Comparison of ENCODE assay signal across 11 cellular contexts in the genomic region with DNA sequence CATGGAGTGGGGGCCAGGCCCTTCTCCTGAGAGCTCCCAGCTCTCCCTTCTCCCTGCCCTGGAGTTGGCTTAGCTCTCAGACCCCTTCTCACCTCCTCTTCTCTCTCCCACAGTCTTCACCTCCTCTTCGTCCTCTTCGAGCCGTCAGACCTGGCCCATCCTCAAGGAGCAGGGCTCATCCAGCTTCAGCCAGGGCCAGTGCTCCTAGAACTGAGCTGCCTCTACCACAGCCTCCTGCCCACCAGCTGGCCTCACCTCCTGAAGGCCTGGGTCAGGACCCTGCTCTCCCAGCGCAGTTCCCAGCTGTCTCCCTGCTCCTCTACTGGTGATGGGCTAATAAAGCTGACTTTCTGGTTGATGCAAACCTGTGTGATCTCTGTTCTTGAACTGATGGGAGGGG. TPM values are rescaled to one million over a fixed set of nuclear protein-coding genes. Genes with fewer than 3 reads are reported as not detected.
A peak's percentile ranks its signal among the peaks of the same experiment; 100 is the strongest.
DNase-seq lines count a peak whose midpoint lies in the region; ATAC-seq, FAIRE-seq and TF ChIP-seq lines count a peak whose summit lies in the region.
"Not testable (repeated sequence)": the region's sequence is repeated elsewhere in the genome, so short reads cannot be mapped to it uniquely, and the experiment has no call there.
"Had no signal": no experiment of that assay in that cellular context is flagged by ENCODE, and none has a peak within 500 bp of the region (broad histone marks: within the 10 kb centered on the region; RNA-seq: fewer than 3 reads in every experiment).

No MANE protein-coding gene starts in this region.

- DNase-seq in A549 (ENCODE audit: low read depth in 1 of 2, low spot score in 1 of 2); right cardiac atrium; lower lobe of right lung; stimulated activated effector memory CD8-positive, alpha-beta T cell treated with anti-CD3 and anti-CD28 coated beads, Interleukin-12 subunit alpha, Interleukin-12 subunit beta, amount 100 ng/mL, for 72 hours (ENCODE audit: low spot score in 2 of 2); upper lobe of right lung: not testable (repeated sequence)

- H3K4me1 ChIP-seq in A549; right cardiac atrium (ENCODE audit: control insufficient read depth, insufficient read depth, low read length); lower lobe of right lung; upper lobe of right lung: not testable (repeated sequence)

- not testable (repeated sequence) for H3K36me3 Mint-ChIP-seq in stimulated activated effector memory CD8-positive, alpha-beta T cell treated with anti-CD3 and anti-CD28 coated beads, Interleukin-12 subunit alpha, Interleukin-12 subunit beta, amount 100 ng/mL, for 72 hours

- H3K4me2 ChIP-seq in A549: not testable (repeated sequence)

- FAIRE-seq in A549 (lab: Jason Lieb, UNC): not testable (repeated sequence)

- CTCF ChIA-PET in A549 (lab: Yijun Ruan, JAX): not testable (repeated sequence)

- not testable (repeated sequence) for H3K4me1 Mint-ChIP-seq in stimulated activated effector memory CD8-positive, alpha-beta T cell treated with anti-CD3 and anti-CD28 coated beads, Interleukin-12 subunit alpha, Interleukin-12 subunit beta, amount 100 ng/mL, for 72 hours

- POLR2A ChIA-PET in A549 (lab: Yijun Ruan, JAX): not testable (repeated sequence)

- TF ChIP-seq EP300 in A549 (IDR thresholded peaks at IDR 0.05): not testable (repeated sequence)

- WGBS in A549 (ENCODE audit: missing lambda C conversion rate): 88% methylated on average over 1 of the region's 4 CpGs
- WGBS in right cardiac atrium: 62% methylated on average over 1 of the region's 4 CpGs

- H3K4me3 Mint-ChIP-seq in stimulated activated effector memory CD8-positive, alpha-beta T cell treated with anti-CD3 and anti-CD28 coated beads, Interleukin-12 subunit alpha, Interleukin-12 subunit beta, amount 100 ng/mL, for 72 hours: not testable (repeated sequence)

- H3K9me3 ChIP-seq in A549; right cardiac atrium (ENCODE audit: control insufficient read depth, low read length); lower lobe of right lung; upper lobe of right lung: not testable (repeated sequence)

- not testable (repeated sequence) for TF ChIP-seq CTCF in A549 (IDR thresholded peaks at IDR 0.05); lower lobe of right lung (IDR thresholded peaks at IDR 0.05); upper lobe of right lung (IDR thresholded peaks at IDR 0.05)

- not testable (repeated sequence) for H3K9me3 Mint-ChIP-seq in stimulated activated effector memory CD8-positive, alpha-beta T cell treated with anti-CD3 and anti-CD28 coated beads, Interleukin-12 subunit alpha, Interleukin-12 subunit beta, amount 100 ng/mL, for 72 hours

- ATAC-seq in A549 (peak; percentile 19 to 59), SK-N-SH treated with all-trans-retinoic acid at 6 μM for 48 hours (peak; percentile 30), right cardiac atrium (peak; percentile 28 to 29), lower lobe of right lung (peak; percentile 7 to 31), upper lobe of right lung (peak; percentile 10)
- ATAC-seq in stimulated activated effector memory CD8-positive, alpha-beta T cell treated with anti-CD3 and anti-CD28 coated beads, Interleukin-12 subunit alpha, Interleukin-12 subunit beta, amount 100 ng/mL, for 72 hours: peak; percentile 42

- not testable (repeated sequence) for H3K4me3 ChIP-seq in A549; right cardiac atrium (ENCODE audit: low read length); lower lobe of right lung; upper lobe of right lung

- not testable (repeated sequence) for H3K27me3 ChIP-seq in right cardiac atrium (ENCODE audit: control insufficient read depth, insufficient read depth); lower lobe of right lung (ENCODE audit: low read depth); upper lobe of right lung

- TF ChIP-seq POLR2A in A549 (IDR thresholded peaks at IDR 0.05; ENCODE audit: low read length): not testable (repeated sequence)

- H3K27ac ChIP-seq in A549; right cardiac atrium (ENCODE audit: low read length); lower lobe of right lung; upper lobe of right lung: not testable (repeated sequence)

- intact Hi-C loops in right cardiac atrium (cut with DNase I); lower lobe of right lung (cut with DNase I); upper lobe of right lung (cut with DNase I): not testable (repeated sequence)

- H3K36me3 ChIP-seq in lower lobe of right lung, upper lobe of right lung: not testable (repeated sequence)

- not testable (repeated sequence) for TF ChIP-seq RAD21 in A549 (conservative IDR thresholded peaks at IDR 0.05 in 1 of 2, IDR thresholded peaks at IDR 0.05 in 1 of 2)

- not testable (repeated sequence) for H3K27ac Mint-ChIP-seq in stimulated activated effector memory CD8-positive, alpha-beta T cell treated with anti-CD3 and anti-CD28 coated beads, Interleukin-12 subunit alpha, Interleukin-12 subunit beta, amount 100 ng/mL, for 72 hours

RNA-seq across cellular contexts. Expression of a gene that starts 34.1 kb away (rescaled TPM):
- polyA plus RNA-seq in A549 (2011; rRNA removed): not detected in 2 replicates
- not detected in 2 replicates for polyA plus RNA-seq in A549 (2012; cell fraction: cytosol; rRNA removed)
- polyA plus RNA-seq in A549 (2012; cell fraction: nucleus; rRNA removed): not detected in 2 replicates
- polyA plus RNA-seq in A549 (2017; fragmentation: RNase III; extraction: RNeasy Plus Mini Kit Qiagen cat#74134 plus additional on column Dnase treatment): not detected in 3 replicates
- polyA minus RNA-seq in A549 (2011; rRNA and poly(A)+ RNA removed): not detected in 2 replicates
- total RNA-seq in right cardiac atrium: under 1 TPM in 1 of 4 donors, not detected in 3; 0.20 TPM
- polyA plus RNA-seq in right cardiac atrium: not detected
- 0.47 TPM for total RNA-seq in lower lobe of right lung
- total RNA-seq in upper lobe of right lung: not detected
- total RNA-seq: CD4-positive, alpha-beta T cell; CD8-positive, alpha-beta memory T cell; GM23248; H1; H7 had no signal
- polyA plus RNA-seq: CD8-positive, alpha-beta memory T cell; GM23248 had no signal
